ENCODE assay signal across 19 cellular contexts in genomic region chr14:72711936-72712335, GRCh38.
DNase-seq lines count a peak whose midpoint lies in the region; ATAC-seq and TF ChIP-seq lines count a peak whose summit lies in the region.
"Had no signal": no experiment of that assay in that cellular context is flagged by ENCODE, and none has a peak within 500 bp of the region (broad histone marks: within the 10 kb centered on the region; RNA-seq: fewer than 3 reads in every experiment).

No MANE protein-coding gene starts in this region.

- no peak for TF ChIP-seq EP300 in gastroesophageal sphincter (IDR thresholded peaks at IDR 0.05)

- intact Hi-C loops in natural killer cell (cut with micrococcal nuclease) (no loop called here), psoas muscle (cut with DNase I) (no loop called here), tibial artery (cut with DNase I; ENCODE audit: low total_unique reads) (no loop called here), mammary epithelial cell (cut with micrococcal nuclease) (no loop called here)

- no peaks in the 10 kb centered on the region for H3K79me2 ChIP-seq in mammary epithelial cell (ENCODE audit: insufficient read depth, low read length)

- no peaks in the 10 kb centered on the region for H3K36me3 ChIP-seq in gastroesophageal sphincter
- no peaks in the 10 kb centered on the region for H3K36me3 ChIP-seq in psoas muscle (ENCODE audit: insufficient read depth in 1 of 2, low read depth in 1 of 2)
- no peaks in the 10 kb centered on the region for H3K36me3 ChIP-seq in tibial artery
- H3K36me3 ChIP-seq in mammary epithelial cell (ENCODE audit: insufficient read depth, low read length) = no peaks in the 10 kb centered on the region
- H3K36me3 ChIP-seq: BLaER1 had no signal

- in situ Hi-C loops in mammary epithelial cell (cut with MboI; ENCODE audit: low sequenced_read_pairs in 2 of 2) = no loop called here

- H3K9me3 Mint-ChIP-seq in natural killer cell treated with Interleukin-12 subunit alpha and Interleukin-12 subunit beta and Interleukin-15 and Interleukin-18, amount 100 ng/mL, for 72 hours = no peaks in the 10 kb centered on the region
- no peaks in the 10 kb centered on the region for H3K9me3 Mint-ChIP-seq in natural killer cell
- H3K9me3 Mint-ChIP-seq: CD4-positive, alpha-beta memory T cell had no signal

- dilution Hi-C loops in mammary epithelial cell (cut with HindIII; ENCODE audit: low sequenced_read_pairs) = no loop called here

- H3K27me3 Mint-ChIP-seq in natural killer cell treated with Interleukin-12 subunit alpha and Interleukin-12 subunit beta and Interleukin-15 and Interleukin-18, amount 100 ng/mL, for 72 hours = peaks cover 0 to 9% of the 10 kb centered on the region in 2 donors
- H3K27me3 Mint-ChIP-seq in natural killer cell (ENCODE audit: low read depth in 2 of 2) = peaks cover 19 to 29% of the 10 kb centered on the region in 2 donors
- H3K27me3 Mint-ChIP-seq: CD4-positive, alpha-beta memory T cell had no signal

- H3K4me1 Mint-ChIP-seq in natural killer cell treated with Interleukin-12 subunit alpha and Interleukin-12 subunit beta and Interleukin-15 and Interleukin-18, amount 100 ng/mL, for 72 hours (ENCODE audit: low read depth in 2 of 2) = peaks cover 42 to 46% of the 10 kb centered on the region in 2 donors
- H3K4me1 Mint-ChIP-seq in natural killer cell = peaks cover 36 to 51% of the 10 kb centered on the region in 2 donors

- CTCF ChIA-PET in mammary epithelial cell (lab: Charles Lee; ENCODE audit: low non-redundant PET) = interaction anchor here (0.7 kb wide), 1 partner anchor 17 kb away, joined by 3 read pairs; no protein-coding TSS in a partner anchor

- BruUV-seq in mammary epithelial cell (replicated peaks; lab: Mats Ljungman, UMichigan) = no TSS peak

- TF ChIP-seq CTCF in natural killer cell (IDR thresholded peaks at IDR 0.05) (no peak), gastroesophageal sphincter (IDR thresholded peaks at IDR 0.05) (no peak), psoas muscle (IDR thresholded peaks at IDR 0.05) (no peak), tibial artery (IDR thresholded peaks at IDR 0.05) (no peak), mammary epithelial cell (conservative IDR thresholded peaks at IDR 0.05 in 1 of 2, IDR thresholded peaks at IDR 0.05 in 1 of 2; ENCODE audit: extremely low read depth in 1 of 2, insufficient read depth in 1 of 2, low read depth in 1 of 2, low read length in 2 of 2) (no peak)

- TF ChIP-seq POLR2A in gastroesophageal sphincter (IDR thresholded peaks at IDR 0.05) = no peak

- no peaks in the 10 kb centered on the region for H3K36me3 Mint-ChIP-seq in natural killer cell treated with Interleukin-12 subunit alpha and Interleukin-12 subunit beta and Interleukin-15 and Interleukin-18, amount 100 ng/mL, for 72 hours
- no peaks in the 10 kb centered on the region for H3K36me3 Mint-ChIP-seq in natural killer cell
- H3K36me3 Mint-ChIP-seq: CD4-positive, alpha-beta memory T cell had no signal

- H4K20me1 ChIP-seq in mammary epithelial cell (ENCODE audit: insufficient read depth, low read length) = no peaks in the 10 kb centered on the region
- H4K20me1 ChIP-seq: BLaER1 had no signal

- H3K4me2 ChIP-seq in mammary epithelial cell (ENCODE audit: insufficient read depth, low read depth, low read length) = no peak overlapping the region
- H3K4me2 ChIP-seq: BLaER1 had no signal

- peak overlapping the region; percentile 30 for H3K4me3 Mint-ChIP-seq in natural killer cell treated with Interleukin-12 subunit alpha and Interleukin-12 subunit beta and Interleukin-15 and Interleukin-18, amount 100 ng/mL, for 72 hours
- H3K4me3 Mint-ChIP-seq in natural killer cell = no peak overlapping the region

- H3K27me3 ChIP-seq in gastroesophageal sphincter (no peaks in the 10 kb centered on the region), psoas muscle (ENCODE audit: insufficient read depth in 3 of 3, low read length in 2 of 3) (no peaks in the 10 kb centered on the region), tibial artery (no peaks in the 10 kb centered on the region), mammary epithelial cell (ENCODE audit: insufficient read depth, low read length) (no peaks in the 10 kb centered on the region)
- H3K27me3 ChIP-seq: BLaER1 had no signal

- H3K9me3 ChIP-seq in gastroesophageal sphincter (no peaks in the 10 kb centered on the region), psoas muscle (no peaks in the 10 kb centered on the region), tibial artery (no peaks in the 10 kb centered on the region), mammary epithelial cell (replicated peaks; ENCODE audit: insufficient read depth, low read length) (no peaks in the 10 kb centered on the region)
- H3K9me3 ChIP-seq: BLaER1 had no signal

- 82% methylated on average over 8 of the region's 12 CpGs; no CpG with 5 or more reads in 1 of the 2 donors for WGBS in gastroesophageal sphincter (ENCODE audit: low coverage in 1 of 2), 2 donors
- 53 to 66% (median 55%) methylated on average over 12 of the region's 12 CpGs for WGBS in psoas muscle, 3 donors
- WGBS in mammary epithelial cell (ENCODE audit: low coverage, missing lambda C conversion rate) = 90% methylated on average over 12 of the region's 12 CpGs

- H3K4me3 ChIP-seq in gastroesophageal sphincter = no peak overlapping the region
- H3K4me3 ChIP-seq in psoas muscle = no peak overlapping the region
- H3K4me3 ChIP-seq in tibial artery = no peak overlapping the region
- H3K4me3 ChIP-seq in mammary epithelial cell (replicated peaks in 1 of 3; ENCODE audit: insufficient read depth in 1 of 3, low read depth in 2 of 3, low read length in 3 of 3) = no peak overlapping the region
- H3K4me3 ChIP-seq: BLaER1 had no signal

- no peak overlapping the region for H3K9ac ChIP-seq in mammary epithelial cell (ENCODE audit: insufficient read depth, low read length)
- H3K9ac ChIP-seq: BLaER1 had no signal

- DNase-seq in natural killer cell treated with Interleukin-12 subunit alpha and Interleukin-12 subunit beta and Interleukin-15 and Interleukin-18, amount 100 ng/mL, for 72 hours (ENCODE audit: low spot score) = no peak
- DNase-seq in natural killer cell = no peak
- DNase-seq in psoas muscle = no peak
- peak in 1 of 2 donors; percentile 38 for DNase-seq in tibial artery
- DNase-seq in mammary epithelial cell = no peak
- DNase-seq: Calu3; CD4-positive, alpha-beta memory T cell; DMS53; EL; GOT3; KG1; MV-4-11; NCI-H1694 treated with DMSO at 0.1 percent for 48 hours; OCI-M1; SIG-M5 had no signal

- H3K27ac ChIP-seq in gastroesophageal sphincter (peak overlapping the region in 3 of 4 donors; percentile 6 to 73 (median 24)), psoas muscle (peak overlapping the region; percentile 24), tibial artery (peak overlapping the region; percentile 21 to 39), mammary epithelial cell (ENCODE audit: insufficient read depth, low read depth, low read length) (no peak overlapping the region)
- H3K27ac ChIP-seq: BLaER1 had no signal

- H3K4me1 ChIP-seq in gastroesophageal sphincter (peaks cover 0 to 61% (median 4%) of the 10 kb centered on the region in 3 donors), psoas muscle (peaks cover 41% of the 10 kb centered on the region), tibial artery (peaks cover 0 to 52% (median 37%) of the 10 kb centered on the region in 4 donors), mammary epithelial cell (ENCODE audit: insufficient read depth, low read length) (no peaks in the 10 kb centered on the region)

- no peak overlapping the region for H3K27ac Mint-ChIP-seq in natural killer cell treated with Interleukin-12 subunit alpha and Interleukin-12 subunit beta and Interleukin-15 and Interleukin-18, amount 100 ng/mL, for 72 hours
- no peak overlapping the region for H3K27ac Mint-ChIP-seq in natural killer cell

- H2AFZ ChIP-seq in mammary epithelial cell (ENCODE audit: low read depth, low read length) = no peak overlapping the region

- ATAC-seq in natural killer cell treated with Interleukin-12 subunit alpha and Interleukin-12 subunit beta and Interleukin-15 and Interleukin-18, amount 100 ng/mL, for 72 hours = no peak
- ATAC-seq in natural killer cell (no peak), gastroesophageal sphincter (no peak), psoas muscle (no peak), GM21390 (IDR thresholded peaks at IDR 0.05; ENCODE audit: unreplicated experiment) (no peak), HG03025 (IDR thresholded peaks at IDR 0.05; ENCODE audit: low FRiP score, unreplicated experiment) (no peak)
